Comparison of ENCODE assay signal across 9 cellular contexts in the genomic region with DNA sequence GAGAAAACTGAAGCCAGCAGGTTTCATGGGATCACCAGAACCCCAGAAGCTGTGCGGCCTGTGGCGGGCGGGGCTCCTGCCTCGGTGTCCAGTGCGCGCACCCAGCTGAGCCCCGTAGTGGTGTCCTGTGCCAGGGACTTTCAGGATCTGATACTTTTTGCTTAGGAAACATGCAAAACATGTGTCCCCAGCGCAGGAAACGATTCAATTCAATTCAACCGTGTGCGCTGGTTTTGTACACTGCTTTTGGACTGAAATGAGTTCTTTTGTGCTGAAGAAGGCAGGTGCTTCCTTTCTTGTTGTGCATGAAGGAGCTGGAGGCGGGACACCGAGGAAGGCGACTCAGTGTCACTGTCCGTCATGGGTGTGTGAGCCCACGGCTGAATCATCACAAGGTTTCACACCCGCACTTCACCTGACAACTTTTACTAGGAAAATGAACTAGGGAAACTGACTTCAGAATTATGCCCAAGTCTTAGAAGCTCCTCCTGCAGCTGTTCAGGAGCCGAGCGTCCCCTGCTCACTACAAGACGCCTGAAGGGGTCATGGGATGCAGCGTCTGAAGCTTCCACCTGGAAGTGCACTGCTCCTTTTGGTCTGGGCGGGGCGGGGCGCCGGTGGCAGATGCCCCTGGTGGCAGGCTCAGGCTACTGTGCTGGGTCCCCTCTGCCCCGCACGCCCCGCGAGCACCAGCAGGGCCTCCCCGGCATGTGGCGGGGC. TPM values are rescaled to one million over a fixed set of nuclear protein-coding genes. Genes with fewer than 3 reads are reported as not detected.
A peak's percentile ranks its signal among the peaks of the same experiment; 100 is the strongest.
DNase-seq lines count a peak whose midpoint lies in the region; ATAC-seq and TF ChIP-seq lines count a peak whose summit lies in the region.
"Had no signal": no experiment of that assay in that cellular context is flagged by ENCODE, and none has a peak within 500 bp of the region (broad histone marks: within the 10 kb centered on the region; RNA-seq: fewer than 3 reads in every experiment).

No MANE protein-coding gene starts in this region.

- H3K27ac ChIP-seq in esophagus squamous epithelium = peak overlapping the region; percentile 64 to 95 (median 89)
- H3K27ac ChIP-seq in adrenal gland = peak overlapping the region in 1 of 5 donors; percentile 26
- H3K27ac ChIP-seq: prostate gland had no signal

- H3K36me3 ChIP-seq in esophagus squamous epithelium (peaks cover 0 to 37% (median 6%) of the 10 kb centered on the region in 3 donors), adrenal gland (replicated peaks in 1 of 2) (peaks cover 0 to 11% of the 10 kb centered on the region in 2 donors)

- DNase-seq in GM12864 (ENCODE audit: low read depth) (peak; percentile 82), esophagus squamous epithelium (lab: John Stamatoyannopoulos, UW) (no peak), Kasumi-1 (lab: John Stamatoyannopoulos, UW) (no peak), adrenal gland (no peak), medulla oblongata (ENCODE audit: extremely low spot score) (no peak)

- intact Hi-C loops in esophagus squamous epithelium (cut with DNase I) (no loop called here), adrenal gland (cut with DNase I) (no loop called here)

- H3K4me1 ChIP-seq in esophagus squamous epithelium (peaks cover 27 to 91% (median 34%) of the 10 kb centered on the region in 3 donors), adrenal gland (replicated peaks in 1 of 2) (peaks cover 0 to 13% of the 10 kb centered on the region in 2 donors)

- peak; percentile 60 for TF ChIP-seq CTCF in GM12864 (IDR thresholded peaks at IDR 0.05; ENCODE audit: low read depth, low read length, missing control alignments)
- peak in 3 of 6 experiments; percentile 16 to 48 (median 33) for TF ChIP-seq CTCF in esophagus squamous epithelium (IDR thresholded peaks at IDR 0.05)
- TF ChIP-seq CTCF in adrenal gland (IDR thresholded peaks at IDR 0.05) = no peak

- ATAC-seq in GM19397 (IDR thresholded peaks at IDR 0.05; ENCODE audit: unreplicated experiment) = peak; percentile 46
- peak; percentile 71 for ATAC-seq in HG03139 (IDR thresholded peaks at IDR 0.05; ENCODE audit: unreplicated experiment)
- ATAC-seq in SK-N-SH treated with all-trans-retinoic acid at 6 μM for 48 hours = no peak

- H3K9me3 ChIP-seq in esophagus squamous epithelium (no peaks in the 10 kb centered on the region), adrenal gland (replicated peaks in 1 of 3) (no peaks in the 10 kb centered on the region)
- H3K9me3 ChIP-seq: prostate gland had no signal

- WGBS in esophagus squamous epithelium, 2 donors = 63 to 67% methylated on average over 14 to 16 of the region's 31 CpGs
- WGBS in adrenal gland, 4 donors = 87 to 93% (median 91%) methylated on average over 22 to 31 of the region's 31 CpGs

- TF ChIP-seq POLR2A in esophagus squamous epithelium (IDR thresholded peaks at IDR 0.05) (no peak), adrenal gland (IDR thresholded peaks at IDR 0.05) (no peak)

- H3K4me3 ChIP-seq in GM12864 (ENCODE audit: low read depth, low read length) = no peak overlapping the region
- H3K4me3 ChIP-seq in esophagus squamous epithelium = no peak overlapping the region
- H3K4me3 ChIP-seq in adrenal gland = no peak overlapping the region
- H3K4me3 ChIP-seq: prostate gland had no signal

- no peaks in the 10 kb centered on the region for H3K27me3 ChIP-seq in esophagus squamous epithelium
- no peaks in the 10 kb centered on the region for H3K27me3 ChIP-seq in adrenal gland

TF ChIP-seq in SK-N-SH treated with all-trans-retinoic acid at 6 μM for 48 hours, 23 proteins besides CTCF, POLR2A, EP300 and RAD21:
- TF ChIP-seq ESRRG (CRISPR knock-in tag; IDR thresholded peaks at IDR 0.05) = no peak
- TF ChIP-seq ZC3H10 (CRISPR knock-in tag; IDR thresholded peaks at IDR 0.05) = no peak
- TF ChIP-seq, protein P1, sequence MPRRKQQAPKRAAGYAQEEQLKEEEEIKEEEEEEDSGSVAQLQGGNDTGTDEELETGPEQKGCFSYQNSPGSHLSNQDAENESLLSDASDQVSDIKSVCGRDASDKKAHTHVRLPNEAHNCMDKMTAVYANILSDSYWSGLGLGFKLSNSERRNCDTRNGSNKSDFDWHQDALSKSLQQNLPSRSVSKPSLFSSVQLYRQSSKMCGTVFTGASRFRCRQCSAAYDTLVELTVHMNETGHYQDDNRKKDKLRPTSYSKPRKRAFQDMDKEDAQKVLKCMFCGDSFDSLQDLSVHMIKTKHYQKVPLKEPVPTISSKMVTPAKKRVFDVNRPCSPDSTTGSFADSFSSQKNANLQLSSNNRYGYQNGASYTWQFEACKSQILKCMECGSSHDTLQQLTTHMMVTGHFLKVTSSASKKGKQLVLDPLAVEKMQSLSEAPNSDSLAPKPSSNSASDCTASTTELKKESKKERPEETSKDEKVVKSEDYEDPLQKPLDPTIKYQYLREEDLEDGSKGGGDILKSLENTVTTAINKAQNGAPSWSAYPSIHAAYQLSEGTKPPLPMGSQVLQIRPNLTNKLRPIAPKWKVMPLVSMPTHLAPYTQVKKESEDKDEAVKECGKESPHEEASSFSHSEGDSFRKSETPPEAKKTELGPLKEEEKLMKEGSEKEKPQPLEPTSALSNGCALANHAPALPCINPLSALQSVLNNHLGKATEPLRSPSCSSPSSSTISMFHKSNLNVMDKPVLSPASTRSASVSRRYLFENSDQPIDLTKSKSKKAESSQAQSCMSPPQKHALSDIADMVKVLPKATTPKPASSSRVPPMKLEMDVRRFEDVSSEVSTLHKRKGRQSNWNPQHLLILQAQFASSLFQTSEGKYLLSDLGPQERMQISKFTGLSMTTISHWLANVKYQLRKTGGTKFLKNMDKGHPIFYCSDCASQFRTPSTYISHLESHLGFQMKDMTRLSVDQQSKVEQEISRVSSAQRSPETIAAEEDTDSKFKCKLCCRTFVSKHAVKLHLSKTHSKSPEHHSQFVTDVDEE (CRISPR knock-in tag; IDR thresholded peaks at IDR 0.05) = no peak
- no peak for TF ChIP-seq TOX (CRISPR knock-in tag; IDR thresholded peaks at IDR 0.05; ENCODE audit: borderline replicate concordance)
- TF ChIP-seq OSR1 (CRISPR knock-in tag; IDR thresholded peaks at IDR 0.05) = no peak
- TF ChIP-seq CSDC2 (CRISPR knock-in tag; IDR thresholded peaks at IDR 0.05) = no peak
- TF ChIP-seq, protein P2, sequence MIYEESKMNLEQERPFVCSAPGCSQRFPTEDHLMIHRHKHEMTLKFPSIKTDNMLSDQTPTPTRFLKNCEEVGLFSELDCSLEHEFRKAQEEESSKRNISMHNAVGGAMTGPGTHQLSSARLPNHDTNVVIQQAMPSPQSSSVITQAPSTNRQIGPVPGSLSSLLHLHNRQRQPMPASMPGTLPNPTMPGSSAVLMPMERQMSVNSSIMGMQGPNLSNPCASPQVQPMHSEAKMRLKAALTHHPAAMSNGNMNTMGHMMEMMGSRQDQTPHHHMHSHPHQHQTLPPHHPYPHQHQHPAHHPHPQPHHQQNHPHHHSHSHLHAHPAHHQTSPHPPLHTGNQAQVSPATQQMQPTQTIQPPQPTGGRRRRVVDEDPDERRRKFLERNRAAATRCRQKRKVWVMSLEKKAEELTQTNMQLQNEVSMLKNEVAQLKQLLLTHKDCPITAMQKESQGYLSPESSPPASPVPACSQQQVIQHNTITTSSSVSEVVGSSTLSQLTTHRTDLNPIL (CRISPR knock-in tag; IDR thresholded peaks at IDR 0.05; ENCODE audit: low read depth) = no peak
- no peak for TF ChIP-seq ZFP3 (CRISPR knock-in tag; IDR thresholded peaks at IDR 0.05)
- no peak for TF ChIP-seq RARB (CRISPR knock-in tag; IDR thresholded peaks at IDR 0.05)
- TF ChIP-seq, protein P3, sequence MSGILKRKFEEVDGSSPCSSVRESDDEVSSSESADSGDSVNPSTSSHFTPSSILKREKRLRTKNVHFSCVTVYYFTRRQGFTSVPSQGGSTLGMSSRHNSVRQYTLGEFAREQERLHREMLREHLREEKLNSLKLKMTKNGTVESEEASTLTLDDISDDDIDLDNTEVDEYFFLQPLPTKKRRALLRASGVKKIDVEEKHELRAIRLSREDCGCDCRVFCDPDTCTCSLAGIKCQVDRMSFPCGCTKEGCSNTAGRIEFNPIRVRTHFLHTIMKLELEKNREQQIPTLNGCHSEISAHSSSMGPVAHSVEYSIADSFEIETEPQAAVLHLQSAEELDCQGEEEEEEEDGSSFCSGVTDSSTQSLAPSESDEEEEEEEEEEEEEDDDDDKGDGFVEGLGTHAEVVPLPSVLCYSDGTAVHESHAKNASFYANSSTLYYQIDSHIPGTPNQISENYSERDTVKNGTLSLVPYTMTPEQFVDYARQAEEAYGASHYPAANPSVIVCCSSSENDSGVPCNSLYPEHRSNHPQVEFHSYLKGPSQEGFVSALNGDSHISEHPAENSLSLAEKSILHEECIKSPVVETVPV (CRISPR knock-in tag; IDR thresholded peaks at IDR 0.05) = no peak
- no peak for TF ChIP-seq TCF4 (CRISPR knock-in tag; IDR thresholded peaks at IDR 0.05; ENCODE audit: borderline replicate concordance)
- TF ChIP-seq ISL1 (CRISPR knock-in tag; IDR thresholded peaks at IDR 0.05) = no peak
- no peak for TF ChIP-seq ZNF565 (CRISPR knock-in tag; conservative IDR thresholded peaks at IDR 0.05; ENCODE audit: low read depth)

RNA-seq across cellular contexts. Expression of gene ZNF750, which starts 31.4 kb away (rescaled TPM):
- total RNA-seq in esophagus squamous epithelium (100 to 1,000 TPM in 2 of 4 donors, 10 to 100 TPM in 2; 55.4 to 253 (median 96.8) TPM), adrenal gland (under 1 TPM in 2 of 8 donors, not detected in 6; 0.07 to 0.14 TPM)
- polyA plus RNA-seq in adrenal gland = under 1 TPM in 2 of 3 donors, not detected in 1; 0.08 to 0.20 TPM

Comparison
In these comparisons a context has a peak if more than half of its experiments do, and no peak if none do; other contexts are left out.
1. RNA of gene ZNF750, which starts 31.4 kb away (total RNA-seq): 55.4 to 253 TPM in esophagus squamous epithelium; 0.07 to 0.14 TPM in adrenal gland; every median in the first group is over 10 times any median in the second.